1 cellular context compared by ENCODE assay signal in genomic region chr4:126961661-126962060, GRCh38.
TF ChIP-seq lines count a peak whose summit lies in the region.

No MANE protein-coding gene starts in this region.

TF ChIP-seq in K562, 482 proteins besides CTCF, POLR2A, EP300 and RAD21 (continued from another document):
- TF ChIP-seq ARID4B (CRISPR knock-in tag; IDR thresholded peaks at IDR 0.05) (no peak), BACH1 (tag; IDR thresholded peaks at IDR 0.05) (no peak), ARID3B (CRISPR knock-in tag; IDR thresholded peaks at IDR 0.05; ENCODE audit: borderline replicate concordance) (no peak), SMARCC2 (IDR thresholded peaks at IDR 0.05; ENCODE audit: low read depth) (no peak), EHMT2 (IDR thresholded peaks at IDR 0.05) (no peak), HDAC6 (IDR thresholded peaks at IDR 0.05; ENCODE audit: low read depth, low read length) (no peak), E2F5 (CRISPR knock-in tag; IDR thresholded peaks at IDR 0.05) (no peak)
